ENCODE assay signal across 13 cellular contexts in the genomic region with DNA sequence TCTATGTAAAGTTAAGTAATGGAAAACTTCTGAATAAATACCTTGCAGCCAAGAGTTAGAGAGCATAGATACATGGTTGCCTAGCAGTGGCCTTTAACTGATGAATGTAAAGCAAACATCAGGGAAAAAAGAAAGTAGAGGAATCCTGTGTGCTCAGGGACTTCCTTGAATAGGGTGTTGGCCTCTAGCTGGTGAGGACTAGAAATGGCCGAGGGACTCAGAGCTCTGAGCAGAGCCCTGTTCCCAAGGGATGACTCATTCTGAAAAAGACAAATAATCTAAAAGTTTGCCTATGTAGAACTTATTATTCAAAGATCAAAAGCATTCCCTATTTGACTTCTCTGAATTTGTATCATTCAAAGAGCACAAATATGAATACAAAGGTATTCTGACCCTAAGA.
DNase-seq lines count a peak whose midpoint lies in the region; ATAC-seq lines count a peak whose summit lies in the region.
"Had no signal": no experiment of that assay in that cellular context is flagged by ENCODE, and none has a peak within 500 bp of the region (broad histone marks: within the 10 kb centered on the region; RNA-seq: fewer than 3 reads in every experiment).

No MANE protein-coding gene starts in this region.

- no peaks in the 10 kb centered on the region for H3K9me3 ChIP-seq in GM23248 (ENCODE audit: low read depth)

- DNase-seq in GM23248 (peak; percentile 37), SW480 (ENCODE audit: low spot score) (peak; percentile 41), fibroblast of peridontal ligament (ENCODE audit: extremely low read depth) (peak; percentile 50), renal cortical epithelial cell (ENCODE audit: low read depth) (peak; percentile 72), KG1 (lab: John Stamatoyannopoulos, UW) (no peak)
- no peak for DNase-seq in stimulated activated CD4-positive, alpha-beta T cell treated with anti-CD3 and anti-CD28 coated beads, Interleukin-4, amount 100 ng/mL, for 1 hour
- DNase-seq in activated naive CD4-positive, alpha-beta T cell treated with anti-CD3 and anti-CD28 coated beads for 36 hours, result no peak
- DNase-seq: NCI-H2107; nephron progenitor cell; stimulated activated CD4-positive, alpha-beta T cell treated with anti-CD3 and anti-CD28 coated beads, Interleukin-1b, Interleukin-23, amount 100 ng/mL, for 48 hours had no signal

- peaks cover 20% of the 10 kb centered on the region for H3K36me3 Mint-ChIP-seq in activated naive CD4-positive, alpha-beta T cell treated with anti-CD3 and anti-CD28 coated beads for 36 hours (ENCODE audit: low read depth)

- H3K4me3 ChIP-seq in GM23248, result no peak overlapping the region
- H3K4me3 ChIP-seq: cardiac muscle cell had no signal

- no peaks in the 10 kb centered on the region for H3K79me2 ChIP-seq in GM23248 (ENCODE audit: insufficient read depth)

- peaks cover 31% of the 10 kb centered on the region for H3K4me1 Mint-ChIP-seq in activated naive CD4-positive, alpha-beta T cell treated with anti-CD3 and anti-CD28 coated beads for 36 hours (ENCODE audit: low read depth)

- no peak overlapping the region for H3K4me2 ChIP-seq in GM23248 (ENCODE audit: unreplicated experiment)

- H3K9me2 ChIP-seq in GM23248 (ENCODE audit: insufficient read depth), result no peaks in the 10 kb centered on the region

- H3K27me3 Mint-ChIP-seq in activated naive CD4-positive, alpha-beta T cell treated with anti-CD3 and anti-CD28 coated beads for 36 hours (ENCODE audit: low read depth), result no peaks in the 10 kb centered on the region

- H3F3A ChIP-seq in GM23248 (ENCODE audit: insufficient read depth), result no peaks in the 10 kb centered on the region

- WGBS in GM23248 (ENCODE audit: low coverage in 1 of 2, low lambda C conversion rate in 2 of 2, missing lambda C conversion rate in 2 of 2), 2 experiments, result 75 to 82% methylated on average over 1 of the region's 1 CpG

- H3K27me3 ChIP-seq in GM23248 (replicated peaks; ENCODE audit: insufficient read depth), result no peaks in the 10 kb centered on the region
- H3K27me3 ChIP-seq: cardiac muscle cell had no signal

- ATAC-seq in GM18858 (IDR thresholded peaks at IDR 0.05; ENCODE audit: unreplicated experiment), result no peak
- ATAC-seq: HCT116 had no signal

- no peak overlapping the region for H3K4me3 Mint-ChIP-seq in activated naive CD4-positive, alpha-beta T cell treated with anti-CD3 and anti-CD28 coated beads for 36 hours
- H3K4me3 Mint-ChIP-seq: nephron progenitor cell had no signal

- no peak overlapping the region for H3K27ac Mint-ChIP-seq in activated naive CD4-positive, alpha-beta T cell treated with anti-CD3 and anti-CD28 coated beads for 36 hours
- H3K27ac Mint-ChIP-seq: nephron progenitor cell had no signal

- H3K4me1 ChIP-seq in GM23248 (ENCODE audit: insufficient read depth), result peaks cover 15% of the 10 kb centered on the region

- intact Hi-C loops in activated naive CD4-positive, alpha-beta T cell treated with anti-CD3 and anti-CD28 coated beads for 36 hours (cut with micrococcal nuclease), result loop anchor here (5.0 to 10.0 kb wide), 3 partner anchors 196 to 376 kb away; no protein-coding TSS in a partner anchor

- CTCF ChIA-PET in activated naive CD4-positive, alpha-beta T cell treated with anti-CD3 and anti-CD28 coated beads for 36 hours (lab: Charles Lee), result interaction anchor here (1.6 kb wide), 1 partner anchor 10 kb away, joined by 3 read pairs; no protein-coding TSS in a partner anchor

- H3K9me3 Mint-ChIP-seq in activated naive CD4-positive, alpha-beta T cell treated with anti-CD3 and anti-CD28 coated beads for 36 hours, result no peaks in the 10 kb centered on the region
- H3K9me3 Mint-ChIP-seq: nephron progenitor cell had no signal

- H4K20me1 ChIP-seq in GM23248 (ENCODE audit: insufficient read depth), result no peaks in the 10 kb centered on the region

- H3K9ac ChIP-seq in GM23248, result no peak overlapping the region

- no peak overlapping the region for H2AFZ ChIP-seq in GM23248

- no peaks in the 10 kb centered on the region for H3K36me3 ChIP-seq in GM23248 (ENCODE audit: low read depth)
- H3K36me3 ChIP-seq: cardiac muscle cell had no signal

- in situ Hi-C loops in GM23248 (cut with MboI), result no loop called here

- no peak overlapping the region for H3K27ac ChIP-seq in GM23248
- H3K27ac ChIP-seq: cardiac muscle cell had no signal

Comparison
In these comparisons a context has a peak if more than half of its experiments do, and no peak if none do; other contexts are left out.
1. DNase-seq: peak in GM23248 (single experiment), SW480 (single experiment), fibroblast of peridontal ligament (single experiment) and renal cortical epithelial cell (single experiment); none in stimulated activated CD4-positive, alpha-beta T cell treated with anti-CD3 and anti-CD28 coated beads, Interleukin-4, amount 100 ng/mL, for 1 hour (single experiment), KG1 (single experiment) and activated naive CD4-positive, alpha-beta T cell treated with anti-CD3 and anti-CD28 coated beads for 36 hours (single experiment).